ENCODE assay signal across 24 cellular contexts in genomic region chr9:87004016-87004415, GRCh38.
"Had no signal": no experiment of that assay in that cellular context is flagged by ENCODE, and none has a peak within 500 bp of the region (broad histone marks: within the 10 kb centered on the region; RNA-seq: fewer than 3 reads in every experiment).

No MANE protein-coding gene starts in this region.

- H3K4me3 ChIP-seq: coronary artery, dorsolateral prefrontal cortex, esophagus squamous epithelium, gastroesophageal sphincter, heart left ventricle, hepatocyte, left lung, lower lobe of right lung had no signal

- DNase-seq: dermis blood vessel endothelial cell; dorsolateral prefrontal cortex; effector CD4-positive, alpha-beta T cell; effector memory CD4-positive, alpha-beta T cell; esophagus squamous epithelium; heart left ventricle; hypothalamus; immature natural killer cell; islet precursor cell; kidney; kidney glomerular epithelial cell; left cardiac atrium; left lung; left ventricle myocardium superior; lower lobe of right lung; mesendoderm; midbrain; naive thymus-derived CD4-positive, alpha-beta T cell; natural killer cell had no signal

- H3K4me1 Mint-ChIP-seq: immature natural killer cell; memory B cell; naive thymus-derived CD4-positive, alpha-beta T cell; natural killer cell had no signal

- H3K4me2 ChIP-seq: hepatocyte had no signal

- H3K4me3 Mint-ChIP-seq: immature natural killer cell; memory B cell; naive thymus-derived CD4-positive, alpha-beta T cell; natural killer cell had no signal

- H3K4me1 ChIP-seq: left lung, lower lobe of right lung had no signal

- H3K27ac ChIP-seq: coronary artery, dorsolateral prefrontal cortex, esophagus squamous epithelium, foreskin keratinocyte, gastroesophageal sphincter, heart left ventricle, hepatocyte, left lung, lower lobe of right lung had no signal

- H3K9me3 Mint-ChIP-seq: memory B cell had no signal

- H2AFZ ChIP-seq: hepatocyte had no signal

- H3K27me3 Mint-ChIP-seq: memory B cell had no signal

- H3K36me3 Mint-ChIP-seq: immature natural killer cell, memory B cell, natural killer cell had no signal

- H3K27me3 ChIP-seq: dorsolateral prefrontal cortex, esophagus squamous epithelium, foreskin keratinocyte, gastroesophageal sphincter, heart left ventricle, hepatocyte, left lung had no signal

- H3K79me2 ChIP-seq: hepatocyte had no signal

- H3K9me3 ChIP-seq: esophagus squamous epithelium, left lung, lower lobe of right lung had no signal

- H3K27ac Mint-ChIP-seq: immature natural killer cell; memory B cell; naive thymus-derived CD4-positive, alpha-beta T cell; natural killer cell had no signal

- ATAC-seq: foreskin keratinocyte; gastroesophageal sphincter; heart left ventricle; left cardiac atrium; left lung; left ventricle myocardium superior; lower lobe of right lung; naive thymus-derived CD4-positive, alpha-beta T cell; natural killer cell had no signal

- H3K36me3 ChIP-seq: esophagus squamous epithelium, gastroesophageal sphincter, heart left ventricle, left lung, lower lobe of right lung had no signal
